7 cellular contexts compared by ENCODE assay signal in the genomic region with DNA sequence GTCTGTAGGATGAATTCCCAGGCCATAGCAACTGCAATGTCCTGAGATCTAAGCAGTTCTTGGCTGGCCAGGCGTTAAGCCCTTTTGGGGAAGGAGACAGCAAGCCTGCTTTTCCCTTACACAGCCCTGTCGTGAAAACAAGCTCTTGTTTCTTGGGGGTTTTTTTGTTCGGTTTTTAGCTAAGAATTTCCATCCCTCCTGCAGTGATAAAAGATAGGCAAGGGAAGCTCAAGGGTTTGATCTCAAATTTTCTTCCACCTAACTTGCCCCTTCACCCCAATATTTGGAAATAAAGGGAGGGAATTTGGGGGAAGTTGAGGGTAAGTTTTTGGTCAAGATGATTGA. TPM values are rescaled to one million over a fixed set of nuclear protein-coding genes. Genes with fewer than 3 reads are reported as not detected.
DNase-seq lines count a peak whose midpoint lies in the region; ATAC-seq and TF ChIP-seq lines count a peak whose summit lies in the region.

No MANE protein-coding gene starts in this region.

- H3K27me3 Mint-ChIP-seq in HFFc6 (ENCODE audit: insufficient read depth) = peaks cover 12% of the 10 kb centered on the region
- H3K27me3 Mint-ChIP-seq in glutamatergic neuron (ENCODE audit: unreplicated experiment) = peaks cover 1% of the 10 kb centered on the region

- peaks cover 5% of the 10 kb centered on the region; the same call in 1 of the 2 replicates for H3K36me3 ChIP-seq in WERI-Rb-1
- no peaks in the 10 kb centered on the region for H3K36me3 ChIP-seq in gastrocnemius medialis

- intact Hi-C loops in gastrocnemius medialis (cut with DNase I; ENCODE audit: low total_unique reads) = loop anchor here (2.0 to 5.0 kb wide), 2 partner anchors 66 to 459 kb away; no protein-coding TSS in a partner anchor

- H3K4me3 ChIP-seq in WERI-Rb-1 (ENCODE audit: low read depth, low read length) = peak overlapping the region; percentile 71
- peak overlapping the region; percentile 62 to 81 (median 70) for H3K4me3 ChIP-seq in gastrocnemius medialis

- no peak overlapping the region for H3K27ac ChIP-seq in WERI-Rb-1
- no peak overlapping the region for H3K27ac ChIP-seq in gastrocnemius medialis

- DNase-seq in HFFc6 = no peak
- DNase-seq in WERI-Rb-1 = no peak
- no peak for DNase-seq in glutamatergic neuron
- no peak for DNase-seq in gastrocnemius medialis

- H3K27me3 ChIP-seq in WERI-Rb-1 (ENCODE audit: insufficient read depth, low read depth, severe bottlenecking) = no peaks in the 10 kb centered on the region
- H3K27me3 ChIP-seq in gastrocnemius medialis = peaks cover 11 to 24% (median 24%) of the 10 kb centered on the region in 3 donors

- ATAC-seq in gastrocnemius medialis (no peak), HG02763 (IDR thresholded peaks at IDR 0.05; ENCODE audit: unreplicated experiment) (no peak), HG03039 (IDR thresholded peaks at IDR 0.05; ENCODE audit: unreplicated experiment) (no peak), GM18858 (IDR thresholded peaks at IDR 0.05; ENCODE audit: unreplicated experiment) (no peak)

- no peaks in the 10 kb centered on the region for H3K36me3 Mint-ChIP-seq in HFFc6 (ENCODE audit: low read depth)
- H3K36me3 Mint-ChIP-seq in glutamatergic neuron (ENCODE audit: unreplicated experiment) = peaks cover 3% of the 10 kb centered on the region

- TF ChIP-seq CTCF in HFFc6 (IDR thresholded peaks at IDR 0.05) = no peak
- no peak for TF ChIP-seq CTCF in WERI-Rb-1 (IDR thresholded peaks at IDR 0.05; ENCODE audit: low read depth, low read length)
- no peak for TF ChIP-seq CTCF in glutamatergic neuron (IDR thresholded peaks at IDR 0.05; ENCODE audit: partially characterized antibody, unreplicated experiment)
- no peak for TF ChIP-seq CTCF in gastrocnemius medialis (IDR thresholded peaks at IDR 0.05 in 4 of 5, conservative IDR thresholded peaks at IDR 0.05 in 1 of 5)

- peaks cover 4 to 10% of the 10 kb centered on the region in 2 donors for H3K4me1 ChIP-seq in gastrocnemius medialis

- H3K4me3 Mint-ChIP-seq in HFFc6 (peak overlapping the region; percentile 85), glutamatergic neuron (ENCODE audit: unreplicated experiment) (peak overlapping the region; percentile 93)

- in situ Hi-C loops in gastrocnemius medialis (cut with MboI; ENCODE audit: low sequenced_read_pairs in 4 of 4) = loop anchor here (10.0 to 25.0 kb wide), 4 partner anchors 203 to 471 kb away; no protein-coding TSS in a partner anchor

- no peaks in the 10 kb centered on the region for H3K9me3 ChIP-seq in WERI-Rb-1 (ENCODE audit: severe bottlenecking)
- no peaks in the 10 kb centered on the region for H3K9me3 ChIP-seq in gastrocnemius medialis

- no peak overlapping the region for H3K27ac Mint-ChIP-seq in HFFc6
- H3K27ac Mint-ChIP-seq in glutamatergic neuron (ENCODE audit: unreplicated experiment) = peak overlapping the region; percentile 85

- H3K9me3 Mint-ChIP-seq in HFFc6 = no peaks in the 10 kb centered on the region
- peaks cover 2% of the 10 kb centered on the region for H3K9me3 Mint-ChIP-seq in glutamatergic neuron (ENCODE audit: unreplicated experiment)

- peaks cover 10% of the 10 kb centered on the region; the same call in 1 of the 2 replicates for H3K4me1 Mint-ChIP-seq in HFFc6 (ENCODE audit: low read depth)
- H3K4me1 Mint-ChIP-seq in glutamatergic neuron (ENCODE audit: low read depth, unreplicated experiment) = peaks cover 8% of the 10 kb centered on the region

- no peak for TF ChIP-seq POLR2A in gastrocnemius medialis (IDR thresholded peaks at IDR 0.05)

RNA-seq across cellular contexts. Expression of gene TNFRSF21, which starts 1.5 kb away (rescaled TPM):
- total RNA-seq in HFFc6 (2021; fragmentation: NEBNext Ultra II Directional; extraction: Animal tissue kit (Norgen Biotek cat#: 25700)) = 10 to 100 TPM in 2 of 6 experiments, 1 to 10 TPM in 4; 1.6 to 20.4 (median 2.2) TPM
- 27.1 TPM for total RNA-seq in glutamatergic neuron (ENCODE audit: unreplicated experiment)
- total RNA-seq in gastrocnemius medialis = 1 to 10 TPM; 2.8 to 5.3 (median 3.7) TPM
